30 cellular contexts compared by ENCODE assay signal in genomic region chr2:175755656-175756386, GRCh38.
"Had no signal": no experiment of that assay in that cellular context is flagged by ENCODE, and none has a peak within 500 bp of the region (broad histone marks: within the 10 kb centered on the region; RNA-seq: fewer than 3 reads in every experiment).

No MANE protein-coding gene starts in this region.

- DNase-seq: activated CD4-positive, alpha-beta memory T cell treated with anti-CD3 and anti-CD28 coated beads, Interleukin-2, amount 10 ng/mL, durations not matched to agents 7 days and 5 days; activated CD4-positive, alpha-beta T cell treated with anti-CD3 and anti-CD28 coated beads for 1 hour; activated CD4-positive, alpha-beta T cell treated with anti-CD3 and anti-CD28 coated beads for 48 hours; activated CD4-positive, CD25-positive, alpha-beta regulatory T cell; activated CD8-positive, alpha-beta memory T cell treated with anti-CD3 and anti-CD28 coated beads for 24 hours; activated CD8-positive, alpha-beta memory T cell treated with anti-CD3 and anti-CD28 coated beads, Interleukin-2, amount 10 ng/mL, durations not matched to agents 7 days and 5 days; activated CD8-positive, alpha-beta memory T cell treated with anti-CD3 and anti-CD28 coated beads, Interleukin-2, amount 50 U/mL, for 48 hours; activated effector memory CD4-positive, alpha-beta T cell treated with Interleukin-2 at 50 U/mL for 16 hours; activated naive CD4-positive, alpha-beta T cell treated with anti-CD3 and anti-CD28 coated beads, Interleukin-2, amount 10 ng/mL, durations not matched to agents 7 days and 5 days; activated naive CD8-positive, alpha-beta T cell treated with anti-CD3 and anti-CD28 coated beads, Interleukin-2, amount 50 U/mL, for 24 hours; activated T-cell treated with anti-CD3 and anti-CD28 coated beads, Interleukin-2, amount 50 U/mL, for 48 hours; amniotic stem cell; aorta; brain microvascular endothelial cell; central memory CD4-positive, alpha-beta T cell; NCI-H1105; NCI-H1417 treated with DMSO at 0.1 percent for 48 hours; NCI-H1930; NCI-H2081 treated with DMSO at 0.1 percent for 48 hours; NCI-H345; PC-3; SIG-M5; SW 1271; T-helper 1 cell; T-helper 2 cell; T-helper 9 cell; WERI-Rb-1 had no signal

- H3K27ac Mint-ChIP-seq: activated CD4-positive, alpha-beta memory T cell treated with anti-CD3 and anti-CD28 coated beads, Interleukin-2, amount 10 ng/mL, durations not matched to agents 7 days and 5 days; activated CD8-positive, alpha-beta memory T cell treated with anti-CD3 and anti-CD28 coated beads, Interleukin-2, amount 10 ng/mL, durations not matched to agents 7 days and 5 days; activated naive CD4-positive, alpha-beta T cell treated with anti-CD3 and anti-CD28 coated beads, Interleukin-2, amount 10 ng/mL, durations not matched to agents 7 days and 5 days; activated naive CD8-positive, alpha-beta T cell; activated naive CD8-positive, alpha-beta T cell treated with anti-CD3 and anti-CD28 coated beads, Interleukin-2, amount 50 U/mL, for 24 hours had no signal

- H3K4me3 Mint-ChIP-seq: activated CD4-positive, alpha-beta memory T cell treated with anti-CD3 and anti-CD28 coated beads, Interleukin-2, amount 10 ng/mL, durations not matched to agents 7 days and 5 days; activated CD8-positive, alpha-beta memory T cell treated with anti-CD3 and anti-CD28 coated beads, Interleukin-2, amount 10 ng/mL, durations not matched to agents 7 days and 5 days; activated naive CD4-positive, alpha-beta T cell treated with anti-CD3 and anti-CD28 coated beads, Interleukin-2, amount 10 ng/mL, durations not matched to agents 7 days and 5 days; activated naive CD8-positive, alpha-beta T cell; activated naive CD8-positive, alpha-beta T cell treated with anti-CD3 and anti-CD28 coated beads, Interleukin-2, amount 50 U/mL, for 24 hours had no signal

- H3K36me3 ChIP-seq: brain microvascular endothelial cell, WERI-Rb-1 had no signal

- H3K36me3 Mint-ChIP-seq: activated CD8-positive, alpha-beta memory T cell treated with anti-CD3 and anti-CD28 coated beads, Interleukin-2, amount 10 ng/mL, durations not matched to agents 7 days and 5 days; activated naive CD4-positive, alpha-beta T cell treated with anti-CD3 and anti-CD28 coated beads, Interleukin-2, amount 10 ng/mL, durations not matched to agents 7 days and 5 days; activated naive CD8-positive, alpha-beta T cell had no signal

- H3K27me3 ChIP-seq: brain microvascular endothelial cell had no signal

- H3K4me1 Mint-ChIP-seq: activated CD4-positive, alpha-beta memory T cell treated with anti-CD3 and anti-CD28 coated beads, Interleukin-2, amount 10 ng/mL, durations not matched to agents 7 days and 5 days; activated CD8-positive, alpha-beta memory T cell treated with anti-CD3 and anti-CD28 coated beads, Interleukin-2, amount 10 ng/mL, durations not matched to agents 7 days and 5 days; activated naive CD4-positive, alpha-beta T cell treated with anti-CD3 and anti-CD28 coated beads, Interleukin-2, amount 10 ng/mL, durations not matched to agents 7 days and 5 days; activated naive CD8-positive, alpha-beta T cell treated with anti-CD3 and anti-CD28 coated beads, Interleukin-2, amount 50 U/mL, for 24 hours had no signal

- H3K9me3 Mint-ChIP-seq: activated CD4-positive, alpha-beta memory T cell treated with anti-CD3 and anti-CD28 coated beads, Interleukin-2, amount 10 ng/mL, durations not matched to agents 7 days and 5 days; activated naive CD4-positive, alpha-beta T cell treated with anti-CD3 and anti-CD28 coated beads, Interleukin-2, amount 10 ng/mL, durations not matched to agents 7 days and 5 days had no signal

- H3K27me3 Mint-ChIP-seq: activated naive CD4-positive, alpha-beta T cell treated with anti-CD3 and anti-CD28 coated beads, Interleukin-2, amount 10 ng/mL, durations not matched to agents 7 days and 5 days had no signal

- H3K27ac ChIP-seq: brain microvascular endothelial cell, RWPE1, WERI-Rb-1 had no signal

- FAIRE-seq: RCC 7860 had no signal
